Comparison of ENCODE assay signal across 8 cellular contexts in the genomic region with DNA sequence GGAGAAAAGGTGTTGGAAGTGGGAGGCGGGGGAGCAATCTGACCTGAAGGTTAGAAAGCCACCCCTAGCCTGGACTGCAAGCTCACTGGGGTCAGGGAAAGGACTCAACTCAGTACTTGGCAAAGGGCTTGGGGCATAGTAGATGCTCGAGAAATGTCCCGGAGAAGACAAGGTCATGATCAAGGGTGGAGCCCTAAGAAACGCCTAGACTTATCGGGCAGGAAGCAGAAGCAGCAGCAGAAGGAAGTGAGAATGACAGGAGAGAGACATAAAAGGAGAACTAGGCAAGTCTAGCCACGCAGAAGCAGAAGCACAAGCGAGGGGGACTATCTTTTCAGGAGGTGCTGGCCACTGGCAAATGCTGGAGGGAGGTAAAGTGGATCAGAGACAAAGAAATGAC. TPM values are rescaled to one million over a fixed set of nuclear protein-coding genes. Genes with fewer than 3 reads are reported as not detected.
A peak's percentile ranks its signal among the peaks of the same experiment; 100 is the strongest.
DNase-seq lines count a peak whose midpoint lies in the region; ATAC-seq and TF ChIP-seq lines count a peak whose summit lies in the region.

No MANE protein-coding gene starts in this region.

- intact Hi-C loops in natural killer cell (cut with micrococcal nuclease) = no loop called here

- H3K4me1 Mint-ChIP-seq in T-helper 17 cell (peaks cover 75% of the 10 kb centered on the region), natural killer cell (peaks cover 26 to 42% of the 10 kb centered on the region in 2 donors)

- H3K4me3 Mint-ChIP-seq in T-helper 17 cell (peak overlapping the region; percentile 93), natural killer cell (no peak overlapping the region)

- TF ChIP-seq CTCF in natural killer cell (IDR thresholded peaks at IDR 0.05) = no peak

- no peaks in the 10 kb centered on the region for H3K9me3 Mint-ChIP-seq in natural killer cell

- ATAC-seq in GM18861 (IDR thresholded peaks at IDR 0.05; ENCODE audit: unreplicated experiment) (peak; percentile 35), HG02759 (IDR thresholded peaks at IDR 0.05; ENCODE audit: unreplicated experiment) (peak; percentile 55), T-helper 17 cell (peak; percentile 60), natural killer cell (peak; percentile 35 to 75 (median 51))

- H3K27me3 Mint-ChIP-seq in T-helper 17 cell = no peaks in the 10 kb centered on the region
- H3K27me3 Mint-ChIP-seq in natural killer cell (ENCODE audit: low read depth in 2 of 2) = peaks cover 0 to 14% of the 10 kb centered on the region in 2 donors

- peak overlapping the region; percentile 99 for H3K27ac Mint-ChIP-seq in T-helper 17 cell
- H3K27ac Mint-ChIP-seq in natural killer cell = peak overlapping the region in 1 of 2 donors; percentile 59

- H3K36me3 Mint-ChIP-seq in T-helper 17 cell (ENCODE audit: low read depth) = peaks cover 10% of the 10 kb centered on the region
- no peaks in the 10 kb centered on the region for H3K36me3 Mint-ChIP-seq in natural killer cell

- H3K9me3 ChIP-seq in T-helper 17 cell (ENCODE audit: control insufficient read depth, low read length, poor library complexity, severe bottlenecking) = no peaks in the 10 kb centered on the region

- no peak for DNase-seq in T-helper 17 cell
- no peak for DNase-seq in natural killer cell
- DNase-seq in NCI-H526 treated with DMSO at 0.1 percent for 48 hours (lab: John Stamatoyannopoulos, UW) = no peak
- DNase-seq in LoVo (ENCODE audit: low spot score) = no peak
- DNase-seq in foreskin melanocyte = no peak
- DNase-seq in cortex of kidney (lab: John Stamatoyannopoulos, UW) = no peak

RNA-seq across cellular contexts. Expression of a gene that starts 10.2 kb away (rescaled TPM):
- total RNA-seq in T-helper 17 cell (100 to 1,000 TPM; 287 to 328 TPM), natural killer cell (100 to 1,000 TPM in 2 of 3 donors, 10 to 100 TPM in 1; 43.7 to 187 (median 116) TPM)

RNA-seq across cellular contexts. Expression of a gene that starts 40.6 kb away (rescaled TPM):
- 10 to 100 TPM; 68.1 to 78.2 TPM for total RNA-seq in T-helper 17 cell
- 10 to 100 TPM; 47.2 to 62.3 (median 60.5) TPM for total RNA-seq in natural killer cell
